ENCODE assay signal across 23 cellular contexts in genomic region chr12:81114241-81114640, GRCh38. TPM values are rescaled to one million over a fixed set of nuclear protein-coding genes. Genes with fewer than 3 reads are reported as not detected.
"Had no signal": no experiment of that assay in that cellular context is flagged by ENCODE, and none has a peak within 500 bp of the region (broad histone marks: within the 10 kb centered on the region; RNA-seq: fewer than 3 reads in every experiment).

No MANE protein-coding gene starts in this region.

- H3K9me3 Mint-ChIP-seq: activated CD4-positive, alpha-beta T cell treated with anti-CD3 and anti-CD28 coated beads, Interleukin-2, amount 10 ng/mL, durations not matched to agents 7 days and 5 days; activated T-helper 2 cell treated with anti-CD3 and anti-CD28 coated beads, Interferon-gamma antibody, Interleukin-2, Interleukin-4, amounts not matched to agents 10 μg/mL and 5 μg/mL and 100 μg/mL, durations not matched to agents 14 hours and 24 hours and 36 hours; T-helper 1 cell treated with Interleukin-12 subunit alpha and Interleukin-12 subunit beta and Interleukin-4 antibody, amounts not matched to agents 30 μg/mL and 1 μg/mL, for 36 hours; T-helper 2 cell treated with Interferon-gamma antibody and Interleukin-4, amounts not matched to agents 5 μg/mL and 100 μg/mL, for 36 hours had no signal

- DNase-seq: activated CD4-positive, alpha-beta T cell treated with anti-CD3 and anti-CD28 coated beads for 36 hours; activated CD4-positive, alpha-beta T cell treated with anti-CD3 and anti-CD28 coated beads, Interleukin-2, amount 10 ng/mL, durations not matched to agents 7 days and 5 days; activated CD4-positive, alpha-beta T cell treated with anti-CD3 and anti-CD28 coated beads, Interleukin-2, amount 50 U/mL, for 48 hours; activated CD8-positive, alpha-beta T cell treated with anti-CD3 and anti-CD28 coated beads, Interleukin-2, amount 10 ng/mL, durations not matched to agents 7 days and 5 days; activated gamma-delta T cell; activated naive CD4-positive, alpha-beta T cell treated with anti-CD3 and anti-CD28 coated beads for 36 hours; activated T-cell treated with anti-CD3 and anti-CD28 coated beads, Interleukin-2, amount 50 U/mL, for 24 hours; adrenal gland; body of pancreas; NCI-H1092 treated with DMSO at 0.1 percent for 48 hours; NCI-H1417; NCI-H146; NCI-H187; NCI-H2081; NCI-H2227 treated with DMSO at 0.1 percent for 48 hours; NCI-H446; SHP77; SJCRH30 had no signal

- H3K36me3 Mint-ChIP-seq: activated naive CD4-positive, alpha-beta T cell treated with anti-CD3 and anti-CD28 coated beads, Interleukin-2, amount 50 U/mL, for 72 hours had no signal

- H3K27ac Mint-ChIP-seq: activated CD4-positive, alpha-beta T cell treated with anti-CD3 and anti-CD28 coated beads for 36 hours; activated CD4-positive, alpha-beta T cell treated with anti-CD3 and anti-CD28 coated beads, Interleukin-2, amount 10 ng/mL, durations not matched to agents 7 days and 5 days; activated CD8-positive, alpha-beta T cell treated with anti-CD3 and anti-CD28 coated beads, Interleukin-2, amount 10 ng/mL, durations not matched to agents 7 days and 5 days; activated naive CD4-positive, alpha-beta T cell treated with anti-CD3 and anti-CD28 coated beads for 36 hours; activated naive CD4-positive, alpha-beta T cell treated with anti-CD3 and anti-CD28 coated beads, Interleukin-2, amount 50 U/mL, for 72 hours; activated T-cell treated with anti-CD3 and anti-CD28 coated beads, Interleukin-2, amount 50 U/mL, for 24 hours; activated T-helper 2 cell treated with anti-CD3 and anti-CD28 coated beads, Interferon-gamma antibody, Interleukin-2, Interleukin-4, amounts not matched to agents 10 μg/mL and 5 μg/mL and 100 μg/mL, durations not matched to agents 14 hours and 24 hours and 36 hours; T-helper 1 cell treated with Interleukin-12 subunit alpha and Interleukin-12 subunit beta and Interleukin-4 antibody, amounts not matched to agents 30 μg/mL and 1 μg/mL, for 36 hours; T-helper 2 cell treated with Interferon-gamma antibody and Interleukin-4, amounts not matched to agents 5 μg/mL and 100 μg/mL, for 36 hours; WTC11 had no signal

- H3K4me1 Mint-ChIP-seq: activated CD4-positive, alpha-beta T cell treated with anti-CD3 and anti-CD28 coated beads for 36 hours; activated CD4-positive, alpha-beta T cell treated with anti-CD3 and anti-CD28 coated beads, Interleukin-2, amount 10 ng/mL, durations not matched to agents 7 days and 5 days; WTC11 had no signal

- H3K4me3 Mint-ChIP-seq: activated CD4-positive, alpha-beta T cell treated with anti-CD3 and anti-CD28 coated beads for 36 hours; activated CD4-positive, alpha-beta T cell treated with anti-CD3 and anti-CD28 coated beads, Interleukin-2, amount 10 ng/mL, durations not matched to agents 7 days and 5 days; activated CD8-positive, alpha-beta T cell treated with anti-CD3 and anti-CD28 coated beads, Interleukin-2, amount 10 ng/mL, durations not matched to agents 7 days and 5 days; activated naive CD4-positive, alpha-beta T cell treated with anti-CD3 and anti-CD28 coated beads for 36 hours; activated T-cell treated with anti-CD3 and anti-CD28 coated beads, Interleukin-2, amount 50 U/mL, for 24 hours; T-helper 1 cell treated with Interleukin-12 subunit alpha and Interleukin-12 subunit beta and Interleukin-4 antibody, amounts not matched to agents 30 μg/mL and 1 μg/mL, for 36 hours; T-helper 2 cell treated with Interferon-gamma antibody and Interleukin-4, amounts not matched to agents 5 μg/mL and 100 μg/mL, for 36 hours; WTC11 had no signal

- H3K27me3 Mint-ChIP-seq: activated CD4-positive, alpha-beta T cell treated with anti-CD3 and anti-CD28 coated beads for 36 hours; activated CD4-positive, alpha-beta T cell treated with anti-CD3 and anti-CD28 coated beads, Interleukin-2, amount 10 ng/mL, durations not matched to agents 7 days and 5 days; activated T-cell treated with anti-CD3 and anti-CD28 coated beads, Interleukin-2, amount 50 U/mL, for 24 hours had no signal

RNA-seq across cellular contexts. Expression of gene ACSS3, which starts 36.4 kb away (rescaled TPM):
- total RNA-seq: activated CD4-positive, alpha-beta T cell treated with anti-CD3 and anti-CD28 coated beads for 36 hours; activated CD4-positive, alpha-beta T cell treated with anti-CD3 and anti-CD28 coated beads, Interleukin-2, amount 10 ng/mL, durations not matched to agents 7 days and 5 days; activated CD8-positive, alpha-beta T cell treated with anti-CD3 and anti-CD28 coated beads, Interleukin-2, amount 10 ng/mL, durations not matched to agents 7 days and 5 days; activated naive CD4-positive, alpha-beta T cell treated with anti-CD3 and anti-CD28 coated beads for 36 hours; activated naive CD4-positive, alpha-beta T cell treated with anti-CD3 and anti-CD28 coated beads, Interleukin-2, amount 50 U/mL, for 72 hours; activated T-helper 2 cell treated with anti-CD3 and anti-CD28 coated beads, Interferon-gamma antibody, Interleukin-2, Interleukin-4, amounts not matched to agents 10 μg/mL and 5 μg/mL and 100 μg/mL, durations not matched to agents 14 hours and 24 hours and 36 hours had no signal
